In genomic region chr1:156875067-156875615, GRCh38 we compare ENCODE assay signal across 25 cellular contexts. TPM values are rescaled to one million over a fixed set of nuclear protein-coding genes. Genes with fewer than 3 reads are reported as not detected.
DNase-seq lines count a peak whose midpoint lies in the region; ATAC-seq and TF ChIP-seq lines count a peak whose summit lies in the region.
"Had no signal": no experiment of that assay in that cellular context is flagged by ENCODE, and none has a peak within 500 bp of the region (broad histone marks: within the 10 kb centered on the region; RNA-seq: fewer than 3 reads in every experiment).

No MANE protein-coding gene starts in this region.

- no peak for ATAC-seq in Right ventricle myocardium inferior
- peak; percentile 13 for ATAC-seq in aorta (ENCODE audit: low FRiP score)
- no peak for ATAC-seq in HG03460 (IDR thresholded peaks at IDR 0.05; ENCODE audit: unreplicated experiment)
- ATAC-seq in stimulated activated naive CD8-positive, alpha-beta T cell treated with anti-CD3 and anti-CD28 coated beads, Interleukin-15, Interleukin-2, amounts not matched to agents 100 U/mL and 50 U/mL, for 24 hours: no peak
- ATAC-seq: HCT116 had no signal

- H3K36me3 Mint-ChIP-seq in glutamatergic neuron (ENCODE audit: unreplicated experiment): no peaks in the 10 kb centered on the region

- no peaks in the 10 kb centered on the region for H3K4me1 ChIP-seq in aorta (ENCODE audit: control insufficient read depth in 1 of 2, insufficient read depth in 2 of 2, low read length in 2 of 2)
- H3K4me1 ChIP-seq: Peyer's patch, SJCRH30 had no signal

- TF ChIP-seq CTCF in glutamatergic neuron (IDR thresholded peaks at IDR 0.05; ENCODE audit: partially characterized antibody, unreplicated experiment): no peak

- H3K27me3 Mint-ChIP-seq in glutamatergic neuron (ENCODE audit: unreplicated experiment): peaks cover 19% of the 10 kb centered on the region

- peak overlapping the region; percentile 73 for H3K4me3 Mint-ChIP-seq in glutamatergic neuron (ENCODE audit: unreplicated experiment)
- H3K4me3 Mint-ChIP-seq: CD4-positive, alpha-beta T cell had no signal

- H3K4me3 ChIP-seq in aorta (ENCODE audit: low read length in 2 of 2): no peak overlapping the region
- H3K4me3 ChIP-seq: GM23248, MG63, Peyer's patch, SJCRH30 had no signal

- no peaks in the 10 kb centered on the region for H3K36me3 ChIP-seq in aorta (ENCODE audit: control insufficient read depth in 1 of 2, insufficient read depth in 2 of 2, low read length in 1 of 2)
- H3K36me3 ChIP-seq: MG63, Peyer's patch, SJCRH30 had no signal

- peak overlapping the region; percentile 95 for H3K27ac Mint-ChIP-seq in glutamatergic neuron (ENCODE audit: unreplicated experiment)
- H3K27ac Mint-ChIP-seq: CD4-positive, alpha-beta T cell had no signal

- H3K9me3 Mint-ChIP-seq in glutamatergic neuron (ENCODE audit: unreplicated experiment): peaks cover 10% of the 10 kb centered on the region
- H3K9me3 Mint-ChIP-seq: CD4-positive, alpha-beta T cell had no signal

- intact Hi-C loops in Right ventricle myocardium inferior (cut with DNase I) (no loop called here), cardiac septum (cut with DNase I) (no loop called here), aorta (cut with DNase I) (no loop called here)

- H3K4me1 Mint-ChIP-seq in glutamatergic neuron (ENCODE audit: low read depth, unreplicated experiment): peaks cover 64% of the 10 kb centered on the region

- no peak overlapping the region for H3K27ac ChIP-seq in aorta (ENCODE audit: low read depth in 1 of 2, low read length in 2 of 2)
- H3K27ac ChIP-seq: GM23248, Peyer's patch, SJCRH30 had no signal

- peak; percentile 65 for DNase-seq in Right ventricle myocardium inferior (ENCODE audit: missing footprints)
- no peak for DNase-seq in cardiac septum (ENCODE audit: low spot score)
- peak; percentile 45 for DNase-seq in NCI-H69 (lab: John Stamatoyannopoulos, UW)
- peak; percentile 22 for DNase-seq in glutamatergic neuron
- DNase-seq in aorta: no peak
- no peak for DNase-seq in NCI-H1436 treated with DMSO at 0.1 percent for 48 hours (lab: John Stamatoyannopoulos, UW)
- DNase-seq in stimulated activated naive CD8-positive, alpha-beta T cell treated with anti-CD3 and anti-CD28 coated beads, Interleukin-15, Interleukin-2, amounts not matched to agents 100 U/mL and 50 U/mL, for 24 hours: no peak
- DNase-seq: CD4-positive, alpha-beta T cell; COR-L47; DND-41; GM23248; MG63; NCI-H1417; NCI-H187; NCI-H2107; NCI-H510A; NCI-H774; Peyer's patch; SJCRH30 had no signal

- no peaks in the 10 kb centered on the region for H3K27me3 ChIP-seq in aorta (ENCODE audit: control insufficient read depth in 1 of 2, insufficient read depth in 2 of 2, low read length in 1 of 2)
- H3K27me3 ChIP-seq: MG63, Peyer's patch had no signal

- 79 to 85% methylated on average over 9 of the region's 9 CpGs for WGBS in aorta, 2 donors

- H3K9me3 ChIP-seq in aorta (ENCODE audit: control insufficient read depth, low read length): no peaks in the 10 kb centered on the region
- H3K9me3 ChIP-seq: MG63, Peyer's patch, SJCRH30 had no signal

RNA-seq across cellular contexts. Expression of gene NTRK1, which starts 14.5 kb away (rescaled TPM):
- total RNA-seq in Right ventricle myocardium inferior (2.4 TPM), cardiac septum (1.4 TPM), glutamatergic neuron (ENCODE audit: unreplicated experiment) (296 TPM), aorta (1 to 10 TPM; 1.2 to 3.5 TPM)
- under 1 TPM; 0.50 to 0.56 TPM for polyA plus RNA-seq in aorta
- total RNA-seq: LHCN-M2, OCI-LY7, SJCRH30 had no signal
- polyA plus RNA-seq: AG04450 had no signal

RNA-seq across cellular contexts. Expression of gene INSRR, which starts 16.2 kb away (rescaled TPM):
- 0.46 TPM for total RNA-seq in Right ventricle myocardium inferior
- 0.24 TPM for total RNA-seq in cardiac septum
- 6.9 TPM for total RNA-seq in glutamatergic neuron (ENCODE audit: unreplicated experiment)
- total RNA-seq in aorta: under 1 TPM in 1 of 2 donors, not detected in 1; 0.51 TPM
- not detected for polyA plus RNA-seq in aorta
- total RNA-seq: A172; CD4-positive, alpha-beta T cell; GM23248; LHCN-M2; OCI-LY7; Peyer's patch; SJCRH30 had no signal
- polyA plus RNA-seq: AG04450 had no signal

RNA-seq across cellular contexts. Expression of gene PEAR1, which starts 18.4 kb away (rescaled TPM):
- 8.1 TPM for total RNA-seq in Right ventricle myocardium inferior
- total RNA-seq in cardiac septum: 5.6 TPM
- total RNA-seq in glutamatergic neuron (ENCODE audit: unreplicated experiment): 1.2 TPM
- 10 to 100 TPM; 17.4 to 32.9 TPM for total RNA-seq in aorta
- 10 to 100 TPM in 1 of 2 donors, 1 to 10 TPM in 1; 5.6 to 46.6 TPM for polyA plus RNA-seq in aorta
- total RNA-seq: OCI-LY7, SJCRH30 had no signal

RNA-seq across cellular contexts. Expression of gene LRRC71, which starts 45.3 kb away (rescaled TPM):
- total RNA-seq in Right ventricle myocardium inferior: not detected
- total RNA-seq in cardiac septum: not detected
- total RNA-seq in glutamatergic neuron (ENCODE audit: unreplicated experiment): not detected
- 1 to 10 TPM in 1 of 2 donors, under 1 TPM in 1; 0.42 to 1.3 TPM for total RNA-seq in aorta
- polyA plus RNA-seq in aorta: 1 to 10 TPM in 1 of 2 donors, not detected in 1; 2.4 TPM
- total RNA-seq: A172; CD4-positive, alpha-beta T cell; LHCN-M2; OCI-LY7; Peyer's patch; SJCRH30 had no signal
- polyA plus RNA-seq: AG04450, GM23248 had no signal

RNA-seq across cellular contexts. Expression of gene SH2D2A, which starts 58.5 kb away (rescaled TPM):
- 2.2 TPM for total RNA-seq in Right ventricle myocardium inferior
- total RNA-seq in cardiac septum: 1.4 TPM
- total RNA-seq in glutamatergic neuron (ENCODE audit: unreplicated experiment): 0.86 TPM
- 1 to 10 TPM; 2.7 to 2.9 TPM for total RNA-seq in aorta
- polyA plus RNA-seq in aorta: under 1 TPM in 1 of 2 donors, not detected in 1; 0.38 TPM
- total RNA-seq: GM23248, LHCN-M2, SJCRH30 had no signal

Comparison
In these comparisons a context has a peak if more than half of its experiments do, and no peak if none do; other contexts are left out.
1. DNase-seq: peak in Right ventricle myocardium inferior (single experiment), NCI-H69 (single experiment) and glutamatergic neuron (single experiment); none in cardiac septum (single experiment), aorta (0 of 2), NCI-H1436 treated with DMSO at 0.1 percent for 48 hours (single experiment) and stimulated activated naive CD8-positive, alpha-beta T cell treated with anti-CD3 and anti-CD28 coated beads, Interleukin-15, Interleukin-2, amounts not matched to agents 100 U/mL and 50 U/mL, for 24 hours (single experiment).
2. RNA of gene NTRK1, which starts 14.5 kb away (total RNA-seq): 296 TPM in glutamatergic neuron (single experiment); 1.2 to 3.5 TPM in aorta, 2.4 TPM in Right ventricle myocardium inferior (single experiment) and 1.4 TPM in cardiac septum (single experiment); every median in the first group is over 10 times any median in the second.